Comparison of ENCODE assay signal across 2 cellular contexts in genomic region chr12:91316161-91316759, GRCh38.
TF ChIP-seq lines count a peak whose summit lies in the region.

No MANE protein-coding gene starts in this region.

TF ChIP-seq in WTC11, 78 proteins besides CTCF, POLR2A, EP300 and RAD21 (continued from another document):
- TF ChIP-seq ERG (CRISPR knock-in tag; IDR thresholded peaks at IDR 0.05) (no peak), ATF2 (CRISPR knock-in tag; IDR thresholded peaks at IDR 0.05; ENCODE audit: borderline replicate concordance, low read depth) (no peak), ZMAT4 (CRISPR knock-in tag; IDR thresholded peaks at IDR 0.05) (no peak), ETV6 (CRISPR knock-in tag; IDR thresholded peaks at IDR 0.05) (no peak), ATF6 (CRISPR knock-in tag; IDR thresholded peaks at IDR 0.05) (no peak), USF2 (CRISPR knock-in tag; IDR thresholded peaks at IDR 0.05) (no peak), HMGXB4 (CRISPR knock-in tag; IDR thresholded peaks at IDR 0.05) (no peak), ZNF423 (CRISPR knock-in tag; IDR thresholded peaks at IDR 0.05) (no peak), AR (CRISPR knock-in tag; IDR thresholded peaks at IDR 0.05) (no peak), MXD4 (CRISPR knock-in tag; IDR thresholded peaks at IDR 0.05; ENCODE audit: borderline replicate concordance) (no peak)

TF ChIP-seq in SK-N-SH treated with all-trans-retinoic acid at 6 μM for 48 hours, 23 proteins besides CTCF, POLR2A, EP300 and RAD21 (continued from another document):
- TF ChIP-seq TSHZ2 (CRISPR knock-in tag; IDR thresholded peaks at IDR 0.05): no peak
- TF ChIP-seq CSRNP3 (CRISPR knock-in tag; IDR thresholded peaks at IDR 0.05): no peak
